In the genomic region with DNA sequence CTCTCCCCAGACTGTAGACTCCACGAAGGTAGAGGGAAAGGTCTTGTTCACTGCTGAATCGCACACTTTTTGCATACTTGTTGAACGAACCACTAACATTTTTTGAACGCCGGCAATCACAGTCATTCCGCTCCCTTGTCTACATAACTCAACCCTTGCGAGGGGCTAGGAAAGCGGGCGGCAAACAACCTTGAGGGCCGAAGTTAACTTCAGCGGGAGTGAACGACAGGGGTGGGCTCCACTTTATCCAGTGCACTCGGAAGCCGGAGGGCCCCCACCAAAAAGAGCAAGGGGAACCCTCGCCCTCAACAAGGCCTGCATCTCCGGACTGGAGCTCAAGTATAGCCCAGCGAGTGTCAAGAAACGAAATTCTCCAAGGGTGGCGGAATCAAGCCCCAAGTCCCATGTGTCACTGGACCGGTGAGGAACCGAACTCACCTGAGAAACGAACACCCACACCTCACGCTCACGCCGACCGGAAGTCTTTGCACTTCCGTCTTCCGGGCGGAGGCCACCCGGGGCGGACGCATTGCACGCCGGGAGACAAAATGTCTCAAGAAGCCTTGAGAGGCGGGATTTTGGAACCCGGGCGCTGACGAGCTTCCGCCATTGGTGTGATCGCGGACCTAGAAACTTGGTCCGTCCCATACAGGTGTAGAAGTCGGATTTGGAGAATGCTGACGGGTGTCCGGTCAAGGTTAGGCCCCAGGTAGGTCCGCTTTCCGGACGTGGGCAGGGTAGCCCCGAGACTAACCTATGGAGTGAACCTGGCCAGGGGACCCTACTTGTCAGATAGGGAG, we compare ENCODE assay signal across 8 cellular contexts. TPM values are rescaled to one million over a fixed set of nuclear protein-coding genes. Genes with fewer than 3 reads are reported as not detected.
DNase-seq lines count a peak whose midpoint lies in the region; ATAC-seq and TF ChIP-seq lines count a peak whose summit lies in the region.

A gene (minus strand): TSS at position 484 of the 800 bp plus-strand sequence. CDS start 1,644 bp downstream, outside the sequence.

- peaks cover 12 to 36% (median 29%) of the 10 kb centered on the region in 5 donors for H3K36me3 Mint-ChIP-seq in naive thymus-derived CD4-positive, alpha-beta T cell
- H3K36me3 Mint-ChIP-seq in stimulated activated memory B cell treated with anti-CD40 and anti-IgM and Interleukin-4, amounts not matched to agents 10 μg/mL and 1 μg/mL and 100 μg/mL, for 72 hours, result peaks cover 43% of the 10 kb centered on the region

- in situ Hi-C loops in KBM-7 (cut with MboI; ENCODE audit: low pct_unique_long_range_greater_than_20kb, low sequenced_read_pairs), result loop anchor here (25.0 kb wide), 1 partner anchor 282 kb away; no protein-coding TSS in a partner anchor

- peaks cover 0 to 2% (median 0%) of the 10 kb centered on the region in 11 donors for H3K9me3 Mint-ChIP-seq in naive thymus-derived CD4-positive, alpha-beta T cell
- H3K9me3 Mint-ChIP-seq in stimulated activated memory B cell treated with anti-CD40 and anti-IgM and Interleukin-4, amounts not matched to agents 10 μg/mL and 1 μg/mL and 100 μg/mL, for 72 hours, result no peaks in the 10 kb centered on the region

- POLR2A ChIA-PET in naive thymus-derived CD4-positive, alpha-beta T cell (lab: Charles Lee), result interaction anchor here (0.6 to 2.5 kb wide), 23 partner anchors 9 to 1909 kb away, joined by 3 to 56 read pairs (median 4); a partner anchor contains a TSS

- H3K27ac ChIP-seq in fibroblast of lung (ENCODE audit: insufficient read depth, low read length), result peak within 1 kb of the TSS; percentile 97
- H3K27ac ChIP-seq in naive thymus-derived CD4-positive, alpha-beta T cell (ENCODE audit: low read depth, low read length), result peak within 1 kb of the TSS; percentile 87

- peaks cover 5% of the 10 kb centered on the region for H3K36me3 ChIP-seq in fibroblast of lung (ENCODE audit: control insufficient read depth, insufficient read depth, low read length)
- H3K36me3 ChIP-seq in naive thymus-derived CD4-positive, alpha-beta T cell (ENCODE audit: control insufficient read depth in 2 of 3, insufficient read depth in 3 of 3, low read length in 3 of 3), result peaks cover 0 to 29% (median 0%) of the 10 kb centered on the region in 3 experiments

- H3K27me3 ChIP-seq in fibroblast of lung (ENCODE audit: control insufficient read depth, insufficient read depth, low read length), result no peaks in the 10 kb centered on the region
- no peaks in the 10 kb centered on the region for H3K27me3 ChIP-seq in naive thymus-derived CD4-positive, alpha-beta T cell (ENCODE audit: control insufficient read depth in 2 of 2, insufficient read depth in 2 of 2, low read length in 2 of 2)

- H3K4me1 Mint-ChIP-seq in naive thymus-derived CD4-positive, alpha-beta T cell, result peaks cover 37 to 76% (median 63%) of the 10 kb centered on the region in 7 donors
- peaks cover 38% of the 10 kb centered on the region for H3K4me1 Mint-ChIP-seq in stimulated activated memory B cell treated with anti-CD40 and anti-IgM and Interleukin-4, amounts not matched to agents 10 μg/mL and 1 μg/mL and 100 μg/mL, for 72 hours

- TF ChIP-seq CTCF in fibroblast of lung (conservative IDR thresholded peaks at IDR 0.05 in 1 of 2, IDR thresholded peaks at IDR 0.05 in 1 of 2; ENCODE audit: low read depth in 1 of 2, low read length in 2 of 2), result no peak

- H3K27me3 Mint-ChIP-seq in naive thymus-derived CD4-positive, alpha-beta T cell, result no peaks in the 10 kb centered on the region
- no peaks in the 10 kb centered on the region for H3K27me3 Mint-ChIP-seq in stimulated activated memory B cell treated with anti-CD40 and anti-IgM and Interleukin-4, amounts not matched to agents 10 μg/mL and 1 μg/mL and 100 μg/mL, for 72 hours

- no peaks in the 10 kb centered on the region for H4K20me1 ChIP-seq in fibroblast of lung (ENCODE audit: control insufficient read depth, extremely low read depth, insufficient read depth, low read length)

- DNase-seq in DMS53 treated with DMSO at 0.1 percent for 48 hours (lab: John Stamatoyannopoulos, UW; ENCODE audit: unreplicated experiment), result peak; percentile 88
- DNase-seq in KBM-7, result peak; percentile 89
- peak; percentile 93 for DNase-seq in RKO (ENCODE audit: low spot score)
- DNase-seq in activated T-helper 1 cell treated with Interleukin-2 at 50 U/mL for 16 hours (ENCODE audit: low read depth), result peak; percentile 77
- DNase-seq in fibroblast of lung (ENCODE audit: low read depth in 2 of 2), result peak; percentile 86 to 89
- DNase-seq in naive thymus-derived CD4-positive, alpha-beta T cell, result peak; percentile 72 to 88 (median 86)

- H2AFZ ChIP-seq in fibroblast of lung (ENCODE audit: low read length), result peak within 1 kb of the TSS; percentile 98

- ATAC-seq in GM21619 (IDR thresholded peaks at IDR 0.05; ENCODE audit: unreplicated experiment), result peak; percentile 97
- ATAC-seq in naive thymus-derived CD4-positive, alpha-beta T cell, result peak; percentile 97
- peak; percentile 99 for ATAC-seq in stimulated activated memory B cell treated with anti-CD40 and anti-IgM and Interleukin-4, amounts not matched to agents 10 μg/mL and 1 μg/mL and 100 μg/mL, for 72 hours

- H3K4me3 Mint-ChIP-seq in naive thymus-derived CD4-positive, alpha-beta T cell, result peak within 1 kb of the TSS; percentile 92 to 98 (median 97)
- peak within 1 kb of the TSS; percentile 91 for H3K4me3 Mint-ChIP-seq in stimulated activated memory B cell treated with anti-CD40 and anti-IgM and Interleukin-4, amounts not matched to agents 10 μg/mL and 1 μg/mL and 100 μg/mL, for 72 hours

- no peaks in the 10 kb centered on the region for H3K9me3 ChIP-seq in fibroblast of lung (ENCODE audit: control insufficient read depth, insufficient read depth, low read depth, low read length)
- H3K9me3 ChIP-seq in naive thymus-derived CD4-positive, alpha-beta T cell (ENCODE audit: control insufficient read depth in 2 of 3, low read length in 3 of 3), result no peaks in the 10 kb centered on the region

- CTCF ChIA-PET in naive thymus-derived CD4-positive, alpha-beta T cell (lab: Charles Lee), result interaction anchor here (0.8 to 2.0 kb wide), 3 partner anchors 14 to 565 kb away, joined by 3 to 11 read pairs (median 5); no protein-coding TSS in a partner anchor

- peak within 1 kb of the TSS; percentile 85 for H3K9ac ChIP-seq in fibroblast of lung (ENCODE audit: insufficient read depth, low read length)

- peak within 1 kb of the TSS; percentile 80 for H3K4me2 ChIP-seq in fibroblast of lung (ENCODE audit: extremely low read depth, insufficient read depth, low read length)

- intact Hi-C loops in naive thymus-derived CD4-positive, alpha-beta T cell (cut with micrococcal nuclease), result loop anchor here (1.0 to 10.0 kb wide), 11 partner anchors 39 to 1906 kb away; a partner anchor contains a TSS

- H3K79me2 ChIP-seq in fibroblast of lung (ENCODE audit: control insufficient read depth, insufficient read depth, low read length), result peaks cover 26% of the 10 kb centered on the region

- H3K4me1 ChIP-seq in fibroblast of lung (ENCODE audit: control insufficient read depth, extremely low read depth, insufficient read depth, low read length), result peaks cover 3% of the 10 kb centered on the region
- H3K4me1 ChIP-seq in naive thymus-derived CD4-positive, alpha-beta T cell (ENCODE audit: control insufficient read depth in 2 of 2, insufficient read depth in 2 of 2, low read length in 2 of 2), result peaks cover 19 to 23% of the 10 kb centered on the region in 2 donors

- peak within 1 kb of the TSS; percentile 80 to 100 (median 100) for H3K4me3 ChIP-seq in fibroblast of lung (replicated peaks in 1 of 4; ENCODE audit: control extremely low read depth in 1 of 4, insufficient read depth in 1 of 4, low read depth in 3 of 4, low read length in 4 of 4)
- peak within 1 kb of the TSS; percentile 99 for H3K4me3 ChIP-seq in naive thymus-derived CD4-positive, alpha-beta T cell (ENCODE audit: low read length)

- peak within 1 kb of the TSS; percentile 95 to 99 (median 97) for H3K27ac Mint-ChIP-seq in naive thymus-derived CD4-positive, alpha-beta T cell
- peak within 1 kb of the TSS; percentile 77 for H3K27ac Mint-ChIP-seq in stimulated activated memory B cell treated with anti-CD40 and anti-IgM and Interleukin-4, amounts not matched to agents 10 μg/mL and 1 μg/mL and 100 μg/mL, for 72 hours

RNA-seq across cellular contexts. Expression of the gene that starts here (rescaled TPM):
- 5.8 and 6.7 TPM in 2 replicates for total RNA-seq in fibroblast of lung
- polyA plus RNA-seq in fibroblast of lung, result 30.5 and 30.7 TPM in 2 replicates
- 40.9 and 42.8 TPM in 2 replicates for polyA plus RNA-seq in fibroblast of lung (2012)
- polyA minus RNA-seq in fibroblast of lung (ENCODE audit: low replicate concordance), result 0.67 and 1.0 TPM in 2 replicates
- 10 to 100 TPM; 14.7 to 29.1 (median 28.4) TPM for total RNA-seq in naive thymus-derived CD4-positive, alpha-beta T cell
- 10 to 100 TPM; 28.1 to 31.1 TPM for polyA plus RNA-seq in naive thymus-derived CD4-positive, alpha-beta T cell

Comparison
In these comparisons a context has a peak if more than half of its experiments do, and no peak if none do; other contexts are left out.
1. Peak in every context shown above with its lines: DNase-seq, ATAC-seq, H3K4me3 ChIP-seq and H3K27ac ChIP-seq.